Comparison of ENCODE assay signal across 26 cellular contexts in genomic region chr3:58496206-58496605, GRCh38. TPM values are rescaled to one million over a fixed set of nuclear protein-coding genes. Genes with fewer than 3 reads are reported as not detected.
DNase-seq lines count a peak whose midpoint lies in the region; ATAC-seq and TF ChIP-seq lines count a peak whose summit lies in the region.
"Had no signal": no experiment of that assay in that cellular context is flagged by ENCODE, and none has a peak within 500 bp of the region (broad histone marks: within the 10 kb centered on the region; RNA-seq: fewer than 3 reads in every experiment).

No MANE protein-coding gene starts in this region.

- peaks cover 16% of the 10 kb centered on the region for H3F3A ChIP-seq in smooth muscle cell (ENCODE audit: low read depth)

- CTCF ChIA-PET in WTC11 (lab: Charles Lee), result interaction anchor here (0.6 to 3.4 kb wide), 4 partner anchors 8 to 134 kb away, joined by 4 to 19 read pairs (median 6); no protein-coding TSS in a partner anchor

- H3K27ac ChIP-seq in HUES6 (ENCODE audit: low read depth, low read length), result peak overlapping the region; percentile 30; the same call in 1 of the 2 replicates
- peak overlapping the region; percentile 42 for H3K27ac ChIP-seq in iPS-18a (ENCODE audit: low read length)
- H3K27ac ChIP-seq in smooth muscle cell (ENCODE audit: low read depth), result peak overlapping the region; percentile 76
- H3K27ac ChIP-seq: SK-N-MC, skin epidermis, testis had no signal

- no peak overlapping the region for H3K9ac ChIP-seq in HUES6 (ENCODE audit: low read length)
- peak overlapping the region; percentile 10 for H3K9ac ChIP-seq in iPS-18a (ENCODE audit: low read length)
- peak overlapping the region; percentile 16 for H3K9ac ChIP-seq in smooth muscle cell (ENCODE audit: low read depth)

- 14% methylated on average over 3 of the region's 3 CpGs for WGBS in smooth muscle cell (ENCODE audit: low lambda C conversion rate)

- ATAC-seq in WTC11 (no peak), HG02852 (IDR thresholded peaks at IDR 0.05; ENCODE audit: unreplicated experiment) (no peak)
- ATAC-seq: effector memory CD8-positive, alpha-beta T cell; left lobe of liver; mucosa of descending colon; stimulated activated effector memory CD8-positive, alpha-beta T cell treated with anti-CD3 and anti-CD28 coated beads, Interleukin-12 subunit alpha, Interleukin-12 subunit beta, amount 100 ng/mL, for 72 hours had no signal

- H3K4me1 ChIP-seq in HUES6 (ENCODE audit: control insufficient read depth, insufficient read depth, low read length) (peaks cover 43% of the 10 kb centered on the region), iPS-18a (ENCODE audit: control insufficient read depth, low read depth, low read length) (peaks cover 51% of the 10 kb centered on the region), smooth muscle cell (ENCODE audit: low read depth) (peaks cover 55% of the 10 kb centered on the region)

- H3K36me3 ChIP-seq in HUES6 (ENCODE audit: control insufficient read depth, insufficient read depth, low read length) (peaks cover 14% of the 10 kb centered on the region), iPS-18a (ENCODE audit: control insufficient read depth, low read depth, low read length) (peaks cover 14% of the 10 kb centered on the region), smooth muscle cell (ENCODE audit: low read depth) (no peaks in the 10 kb centered on the region)

- H2AFZ ChIP-seq in smooth muscle cell (ENCODE audit: low read depth), result no peak overlapping the region

- no peaks in the 10 kb centered on the region; the same call in 1 of the 2 replicates for H3K27me3 Mint-ChIP-seq in WTC11 (ENCODE audit: low read depth)
- H3K27me3 Mint-ChIP-seq: activated naive CD8-positive, alpha-beta T cell; CD4-positive, alpha-beta memory T cell; effector memory CD8-positive, alpha-beta T cell had no signal

- TF ChIP-seq CTCF in WTC11 (IDR thresholded peaks at IDR 0.05), result no peak
- TF ChIP-seq CTCF in smooth muscle cell (IDR thresholded peaks at IDR 0.05; ENCODE audit: borderline replicate concordance, insufficient read depth, poor library complexity, severe bottlenecking), result no peak

- DNase-seq in WTC11 (ENCODE audit: low spot score) (no peak), smooth muscle cell (lab: John Stamatoyannopoulos, UW; ENCODE audit: unreplicated experiment) (no peak), dermis blood vessel endothelial cell (no peak), posterior vena cava (ENCODE audit: low spot score) (no peak)
- DNase-seq: activated CD4-positive, alpha-beta T cell treated with anti-CD3 and anti-CD28 coated beads, Interleukin-2, amount 10 ng/mL, durations not matched to agents 7 days and 5 days; CD4-positive, alpha-beta memory T cell; cerebellar nuclear complex; DMS53; effector memory CD8-positive, alpha-beta T cell; esophagus squamous epithelium; mucosa of descending colon; NCI-H2081 treated with DMSO at 0.1 percent for 48 hours; NK-92 treated with Interleukin-12 subunit alpha and Interleukin-12 subunit beta, amount 100 ng/mL, for 24 hours; stimulated activated CD4-positive, alpha-beta T cell treated with anti-CD3 and anti-CD28 coated beads, Interleukin-2, amount 100 ng/mL, for 24 hours; T-helper 2 cell; testis had no signal

- H3K27me3 ChIP-seq in HUES6 (ENCODE audit: control insufficient read depth, insufficient read depth, low read length), result no peaks in the 10 kb centered on the region
- H3K27me3 ChIP-seq in iPS-18a (ENCODE audit: control insufficient read depth, insufficient read depth, low read length), result no peaks in the 10 kb centered on the region
- no peaks in the 10 kb centered on the region for H3K27me3 ChIP-seq in smooth muscle cell (ENCODE audit: low read depth)
- H3K27me3 ChIP-seq: esophagus squamous epithelium, testis had no signal

- peaks cover 60% of the 10 kb centered on the region for H4K20me1 ChIP-seq in smooth muscle cell (ENCODE audit: low read depth)

- intact Hi-C loops in posterior vena cava (cut with DNase I), result loop anchor here (5.0 to 10.0 kb wide), 2 partner anchors 61 to 244 kb away; partner anchors contain the start of gene PDHB (in 1 of the 2)

- peak overlapping the region; percentile 57 for H3K4me3 Mint-ChIP-seq in WTC11
- H3K4me3 Mint-ChIP-seq: activated CD4-positive, alpha-beta T cell treated with anti-CD3 and anti-CD28 coated beads, Interleukin-2, amount 10 ng/mL, durations not matched to agents 7 days and 5 days; activated naive CD8-positive, alpha-beta T cell; effector memory CD8-positive, alpha-beta T cell; stimulated activated effector memory CD8-positive, alpha-beta T cell treated with anti-CD3 and anti-CD28 coated beads, Interleukin-12 subunit alpha, Interleukin-12 subunit beta, amount 100 ng/mL, for 72 hours had no signal

- H3K36me3 Mint-ChIP-seq in WTC11, result peaks cover 14% of the 10 kb centered on the region

- peaks cover 61% of the 10 kb centered on the region for H3K79me2 ChIP-seq in smooth muscle cell (ENCODE audit: low read depth)

- H3K9me3 ChIP-seq in HUES6 (ENCODE audit: control insufficient read depth, insufficient read depth, low read depth, low read length) (no peaks in the 10 kb centered on the region), iPS-18a (ENCODE audit: control insufficient read depth, low read depth, low read length) (no peaks in the 10 kb centered on the region), smooth muscle cell (replicated peaks; ENCODE audit: low read depth) (no peaks in the 10 kb centered on the region)
- H3K9me3 ChIP-seq: esophagus squamous epithelium, mucosa of descending colon, testis had no signal

- peak overlapping the region; percentile 100 for H3K4me2 ChIP-seq in smooth muscle cell

- peaks cover 61% of the 10 kb centered on the region for H3K4me1 Mint-ChIP-seq in WTC11

- H3K9me3 Mint-ChIP-seq in WTC11, result no peaks in the 10 kb centered on the region
- H3K9me3 Mint-ChIP-seq: activated CD4-positive, alpha-beta T cell treated with anti-CD3 and anti-CD28 coated beads, Interleukin-2, amount 10 ng/mL, durations not matched to agents 7 days and 5 days; activated T-helper 2 cell treated with anti-CD3 and anti-CD28 coated beads, Interferon-gamma antibody, Interleukin-2, Interleukin-4, amounts not matched to agents 10 μg/mL and 5 μg/mL and 100 μg/mL, durations not matched to agents 14 hours and 24 hours and 36 hours; CD4-positive, alpha-beta memory T cell; effector memory CD8-positive, alpha-beta T cell; stimulated activated effector memory CD8-positive, alpha-beta T cell treated with anti-CD3 and anti-CD28 coated beads, Interleukin-12 subunit alpha, Interleukin-12 subunit beta, amount 100 ng/mL, for 72 hours had no signal

- POLR2A ChIA-PET in WTC11 (lab: Charles Lee), result no interaction called here

- peak overlapping the region; percentile 2; the same call in 1 of the 2 replicates for H3K4me3 ChIP-seq in HUES6 (ENCODE audit: low read depth, low read length)
- peak overlapping the region; percentile 44 for H3K4me3 ChIP-seq in iPS-18a (ENCODE audit: low read length)
- peak overlapping the region; percentile 87 for H3K4me3 ChIP-seq in smooth muscle cell
- H3K4me3 ChIP-seq: esophagus squamous epithelium, GM12878, mucosa of descending colon, SK-N-MC, skin epidermis, testis had no signal

- H3K27ac Mint-ChIP-seq in WTC11, result peak overlapping the region; percentile 97
- H3K27ac Mint-ChIP-seq: activated CD4-positive, alpha-beta T cell treated with anti-CD3 and anti-CD28 coated beads, Interleukin-2, amount 10 ng/mL, durations not matched to agents 7 days and 5 days; activated naive CD8-positive, alpha-beta T cell; activated T-helper 2 cell treated with anti-CD3 and anti-CD28 coated beads, Interferon-gamma antibody, Interleukin-2, Interleukin-4, amounts not matched to agents 10 μg/mL and 5 μg/mL and 100 μg/mL, durations not matched to agents 14 hours and 24 hours and 36 hours; stimulated activated effector memory CD8-positive, alpha-beta T cell treated with anti-CD3 and anti-CD28 coated beads, Interleukin-12 subunit alpha, Interleukin-12 subunit beta, amount 100 ng/mL, for 72 hours had no signal

TF ChIP-seq in WTC11, 78 proteins besides CTCF, POLR2A, EP300 and RAD21 (continues in another document):
- no peak for TF ChIP-seq PRDM15 (CRISPR knock-in tag; IDR thresholded peaks at IDR 0.05)

RNA-seq across cellular contexts. Expression of gene KCTD6, which starts 4.3 kb away (rescaled TPM):
- 15.2 to 16.4 TPM (median 15.5 TPM) in 3 replicates for total RNA-seq in WTC11 (2021)
- 21.4 and 29.3 TPM in 2 replicates for total RNA-seq in smooth muscle cell
- 18.5 and 20.9 TPM in 2 replicates for polyA plus RNA-seq in smooth muscle cell
- total RNA-seq in dermis blood vessel endothelial cell, result 7.3 and 10.6 TPM in 2 replicates
- 10 to 100 TPM in 1 of 2 donors, 1 to 10 TPM in 1; 7.5 to 10.6 TPM for total RNA-seq in posterior vena cava

RNA-seq across cellular contexts. Expression of gene ACOX2, which starts 40.8 kb away (rescaled TPM):
- total RNA-seq in WTC11 (2021) (1.1 to 1.8 TPM (median 1.1 TPM) in 3 replicates), smooth muscle cell (4.6 and 8.5 TPM in 2 replicates), dermis blood vessel endothelial cell (0.70 and 1.5 TPM in 2 replicates), posterior vena cava (10 to 100 TPM; 11.9 to 20.6 TPM)
- polyA plus RNA-seq in smooth muscle cell, result 7.5 and 13.2 TPM in 2 replicates
- total RNA-seq: activated CD4-positive, alpha-beta T cell treated with anti-CD3 and anti-CD28 coated beads, Interleukin-2, amount 10 ng/mL, durations not matched to agents 7 days and 5 days; activated T-helper 2 cell treated with anti-CD3 and anti-CD28 coated beads, Interferon-gamma antibody, Interleukin-2, Interleukin-4, amounts not matched to agents 10 μg/mL and 5 μg/mL and 100 μg/mL, durations not matched to agents 14 hours and 24 hours and 36 hours; CD4-positive, alpha-beta memory T cell; GM12878 had no signal
- polyA plus RNA-seq: CD4-positive, alpha-beta memory T cell had no signal

Comparison
In these comparisons a context has a peak if more than half of its experiments do, and no peak if none do; other contexts are left out.
1. H3K4me3 ChIP-seq: peak in every context shown above with its lines; median percentile 87 in smooth muscle cell; 44 in iPS-18a; 2 in HUES6.